8 cellular contexts compared by ENCODE assay signal in the genomic region with DNA sequence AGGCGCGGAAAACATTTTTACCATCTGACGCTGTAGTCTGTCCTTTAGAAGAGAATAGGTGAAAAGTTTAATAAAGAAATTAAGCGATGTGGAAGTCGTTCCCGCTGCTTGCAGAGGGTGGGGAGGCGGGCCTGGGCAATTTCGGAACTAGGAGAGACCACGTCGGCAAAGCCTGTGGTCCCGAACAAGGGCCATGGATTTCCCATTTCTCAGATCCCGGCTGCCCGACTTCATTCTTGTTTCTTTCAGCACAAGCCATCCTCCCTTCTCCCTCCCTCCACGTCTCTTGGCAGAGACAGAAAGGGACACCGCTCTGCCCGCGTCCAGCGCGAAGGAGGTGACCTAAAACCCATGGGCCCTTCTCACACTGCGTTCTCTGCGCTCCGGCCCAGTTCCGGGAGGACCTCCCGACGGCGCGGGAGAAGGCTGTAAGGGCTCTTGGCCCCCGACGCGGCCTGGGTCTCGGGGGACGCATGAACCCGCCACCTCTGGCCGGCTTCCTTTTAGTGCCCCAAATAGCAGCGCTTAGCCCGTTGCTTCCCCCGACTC. TPM values are rescaled to one million over a fixed set of nuclear protein-coding genes. Genes with fewer than 3 reads are reported as not detected.
A peak's percentile ranks its signal among the peaks of the same experiment; 100 is the strongest.
DNase-seq lines count a peak whose midpoint lies in the region; ATAC-seq and TF ChIP-seq lines count a peak whose summit lies in the region.

No MANE protein-coding gene starts in this region.

- peak overlapping the region; percentile 91 for H3K4me3 Mint-ChIP-seq in neural crest cell

- no peaks in the 10 kb centered on the region for H3K9me3 Mint-ChIP-seq in neural crest cell

- H3K27ac ChIP-seq in BLaER1 treated with 17β-estradiol and CSF1 and Interleukin-3, amounts not matched to agents 10 nM and 100 nM, result no peak overlapping the region
- no peak overlapping the region for H3K27ac ChIP-seq in SK-N-MC

- H3K4me1 Mint-ChIP-seq in neural crest cell, result peaks cover 29% of the 10 kb centered on the region

- H3K9ac ChIP-seq in BLaER1 treated with 17β-estradiol and CSF1 and Interleukin-3, amounts not matched to agents 10 nM and 100 nM, result peak overlapping the region in 9 of 11 experiments; percentile 4 to 90 (median 40); a peak in 14 of 22 replicates
- no peak overlapping the region for H3K9ac ChIP-seq in SK-N-MC (ENCODE audit: insufficient read length)

- H3K27me3 Mint-ChIP-seq in neural crest cell (ENCODE audit: low read depth), result peaks cover 76% of the 10 kb centered on the region

- H3K36me3 Mint-ChIP-seq in neural crest cell (ENCODE audit: low read depth), result no peaks in the 10 kb centered on the region

- no peak overlapping the region for H3K27ac Mint-ChIP-seq in neural crest cell (ENCODE audit: unreplicated experiment)

- H3K4me2 ChIP-seq in BLaER1 treated with 17β-estradiol and CSF1 and Interleukin-3, amounts not matched to agents 10 nM and 100 nM, result peak overlapping the region; percentile 93 to 99 (median 98)

- H3K27me3 ChIP-seq in BLaER1 treated with 17β-estradiol and CSF1 and Interleukin-3, amounts not matched to agents 10 nM and 100 nM, result peaks cover 58 to 83% (median 71%) of the 10 kb centered on the region in 11 experiments

- DNase-seq in SK-N-MC (ENCODE audit: low read depth, low spot score), result no peak
- no peak for DNase-seq in epithelial cell of esophagus (ENCODE audit: low read depth)
- DNase-seq in neural crest cell (ENCODE audit: low read depth, low spot score), result peak; percentile 26
- no peak for DNase-seq in NOMO-1 treated with dmso at 0.1 percent for 144 hours (lab: John Stamatoyannopoulos, UW; ENCODE audit: unreplicated experiment)
- no peak for DNase-seq in effector CD8-positive, alpha-beta T cell (lab: John Stamatoyannopoulos, UW)
- no peak for DNase-seq in NCI-H510A (lab: John Stamatoyannopoulos, UW)

- H3K36me3 ChIP-seq in BLaER1 treated with 17β-estradiol and CSF1 and Interleukin-3, amounts not matched to agents 10 nM and 100 nM, result peaks cover 0 to under 1% (median 0%) of the 10 kb centered on the region in 11 experiments; a peak in 1 of 22 replicates
- no peaks in the 10 kb centered on the region for H3K36me3 ChIP-seq in SK-N-MC (ENCODE audit: insufficient read depth, low read length)

- H4K20me1 ChIP-seq in BLaER1 treated with 17β-estradiol and CSF1 and Interleukin-3, amounts not matched to agents 10 nM and 100 nM, result peaks cover 1 to 63% (median 50%) of the 10 kb centered on the region in 11 experiments; a peak in 20 of 22 replicates

- TF ChIP-seq CTCF in epithelial cell of esophagus (IDR thresholded peaks at IDR 0.05; ENCODE audit: insufficient read depth, low read depth, low read length, missing control alignments) (no peak), neural crest cell (conservative IDR thresholded peaks at IDR 0.05) (no peak)

- H3K4me1 ChIP-seq in BLaER1 treated with 17β-estradiol and CSF1 and Interleukin-3, amounts not matched to agents 10 nM and 100 nM, result peaks cover 41 to 53% (median 50%) of the 10 kb centered on the region in 10 experiments

- peak overlapping the region; percentile 73 to 90 (median 84) for H3K4me3 ChIP-seq in BLaER1 treated with 17β-estradiol and CSF1 and Interleukin-3, amounts not matched to agents 10 nM and 100 nM
- H3K4me3 ChIP-seq in SK-N-MC, result peak overlapping the region; percentile 89
- peak overlapping the region; percentile 51 for H3K4me3 ChIP-seq in epithelial cell of esophagus (ENCODE audit: low read length)

- H3K9me3 ChIP-seq in BLaER1 treated with 17β-estradiol and CSF1 and Interleukin-3, amounts not matched to agents 10 nM and 100 nM (replicated peaks in 1 of 11), result no peaks in the 10 kb centered on the region
- H3K9me3 ChIP-seq in SK-N-MC (ENCODE audit: low read depth, low read length), result no peaks in the 10 kb centered on the region

- ATAC-seq in GM19328 (IDR thresholded peaks at IDR 0.05; ENCODE audit: unreplicated experiment), result no peak

RNA-seq across cellular contexts. Expression of gene BCL2L11, which starts 2.2 kb away (rescaled TPM):
- 16.4 and 21.9 TPM in 2 replicates for total RNA-seq in neural crest cell
